19 cellular contexts compared by ENCODE assay signal in the genomic region with DNA sequence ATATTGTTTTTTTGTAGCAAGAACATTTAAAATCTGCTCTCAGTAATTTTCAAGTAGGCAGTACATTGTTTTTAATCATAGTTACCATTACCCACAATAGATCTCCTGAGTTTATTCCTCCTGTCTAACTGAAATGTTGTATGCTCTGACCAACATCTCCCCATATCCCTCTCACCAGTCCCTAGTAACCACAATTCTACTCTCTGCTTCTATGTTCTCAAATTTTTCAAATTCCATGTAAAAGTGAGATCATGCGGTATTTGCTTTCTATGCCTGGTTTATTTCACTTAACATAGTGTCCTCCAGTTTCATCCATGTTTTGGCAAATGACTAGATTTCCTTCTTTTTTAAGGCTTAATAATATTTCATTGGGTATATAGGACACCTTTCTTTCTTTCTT.
"Had no signal": no experiment of that assay in that cellular context is flagged by ENCODE, and none has a peak within 500 bp of the region (broad histone marks: within the 10 kb centered on the region; RNA-seq: fewer than 3 reads in every experiment).

No MANE protein-coding gene starts in this region.

- H3K4me1 ChIP-seq: lower lobe of right lung, suprapubic skin had no signal

- H3K27me3 ChIP-seq: cardiac muscle cell, suprapubic skin had no signal

- H3K4me1 Mint-ChIP-seq: activated naive CD8-positive, alpha-beta T cell treated with anti-CD3 and anti-CD28 coated beads, Interleukin-2, amount 10 ng/mL, durations not matched to agents 7 days and 5 days had no signal

- H3K4me2 ChIP-seq: smooth muscle cell had no signal

- H3K9me3 Mint-ChIP-seq: activated naive CD8-positive, alpha-beta T cell treated with anti-CD3 and anti-CD28 coated beads, Interleukin-2, amount 10 ng/mL, durations not matched to agents 7 days and 5 days; nephron progenitor cell; stimulated activated naive CD8-positive, alpha-beta T cell treated with anti-CD3 and anti-CD28 coated beads, Interleukin-15, Interleukin-2, amounts not matched to agents 100 ng/mL and 50 ng/mL, for 24 hours had no signal

- DNase-seq: activated naive CD4-positive, alpha-beta T cell; activated naive CD8-positive, alpha-beta T cell treated with anti-CD3 and anti-CD28 coated beads, Interleukin-2, amount 10 ng/mL, durations not matched to agents 7 days and 5 days; anterior cingulate cortex; hippocampal formation; kidney glomerular epithelial cell; lower lobe of right lung; nephron progenitor cell; right cardiac atrium; T-helper 1 cell; T1000; trophoblast cell had no signal

- H3K4me3 ChIP-seq: cardiac muscle cell, lower lobe of right lung, smooth muscle cell, suprapubic skin had no signal

- ATAC-seq: activated CD4-positive, CD25-positive, alpha-beta regulatory T cell treated with anti-CD3 and anti-CD28 coated beads, Interleukin-2, amount 50 U/mL, for 24 hours; esophagus mucosa; lower lobe of right lung; right cardiac atrium had no signal

- H3K9me3 ChIP-seq: lower lobe of right lung, suprapubic skin had no signal

- H3K36me3 Mint-ChIP-seq: mesothelial cell of epicardium had no signal

- H3K4me3 Mint-ChIP-seq: activated naive CD8-positive, alpha-beta T cell treated with anti-CD3 and anti-CD28 coated beads, Interleukin-2, amount 10 ng/mL, durations not matched to agents 7 days and 5 days; mesothelial cell of epicardium; nephron progenitor cell; stimulated activated naive CD8-positive, alpha-beta T cell treated with anti-CD3 and anti-CD28 coated beads, Interleukin-15, Interleukin-2, amounts not matched to agents 100 ng/mL and 50 ng/mL, for 24 hours had no signal

- H3K27ac Mint-ChIP-seq: activated naive CD8-positive, alpha-beta T cell treated with anti-CD3 and anti-CD28 coated beads, Interleukin-2, amount 10 ng/mL, durations not matched to agents 7 days and 5 days; mesothelial cell of epicardium; nephron progenitor cell; progenitor cell of endocrine pancreas; stimulated activated naive CD8-positive, alpha-beta T cell treated with anti-CD3 and anti-CD28 coated beads, Interleukin-15, Interleukin-2, amounts not matched to agents 100 ng/mL and 50 ng/mL, for 24 hours had no signal

- H3K27ac ChIP-seq: cardiac muscle cell, lower lobe of right lung, suprapubic skin had no signal

- H3K27me3 Mint-ChIP-seq: activated naive CD8-positive, alpha-beta T cell treated with anti-CD3 and anti-CD28 coated beads, Interleukin-2, amount 10 ng/mL, durations not matched to agents 7 days and 5 days; progenitor cell of endocrine pancreas; stimulated activated naive CD8-positive, alpha-beta T cell treated with anti-CD3 and anti-CD28 coated beads, Interleukin-15, Interleukin-2, amounts not matched to agents 100 ng/mL and 50 ng/mL, for 24 hours had no signal

- H3K36me3 ChIP-seq: cardiac muscle cell, lower lobe of right lung, suprapubic skin had no signal
